In genomic region chr18:48878471-48878870, GRCh38 we compare ENCODE assay signal across 19 cellular contexts.
DNase-seq lines count a peak whose midpoint lies in the region; TF ChIP-seq lines count a peak whose summit lies in the region.
"Had no signal": no experiment of that assay in that cellular context is flagged by ENCODE, and none has a peak within 500 bp of the region (broad histone marks: within the 10 kb centered on the region; RNA-seq: fewer than 3 reads in every experiment).

No MANE protein-coding gene starts in this region.

- no peak for TF ChIP-seq CTCF in right atrium auricular region (IDR thresholded peaks at IDR 0.05)
- no peak for TF ChIP-seq CTCF in left ventricle myocardium inferior (IDR thresholded peaks at IDR 0.05; ENCODE audit: borderline replicate concordance)
- TF ChIP-seq CTCF in nephron (IDR thresholded peaks at IDR 0.05; ENCODE audit: unreplicated experiment in 3 of 3), result no peak
- no peak for TF ChIP-seq CTCF in prostate gland (IDR thresholded peaks at IDR 0.05)
- no peak for TF ChIP-seq CTCF in uterus (IDR thresholded peaks at IDR 0.05)

- H3K4me3 ChIP-seq in right atrium auricular region (no peak overlapping the region), left ventricle myocardium inferior (no peak overlapping the region), prostate gland (no peak overlapping the region), uterus (no peak overlapping the region)
- H3K4me3 ChIP-seq: esophagus muscularis mucosa, ovary, SJCRH30 had no signal

- H3K36me3 ChIP-seq in right atrium auricular region (no peaks in the 10 kb centered on the region), left ventricle myocardium inferior (no peaks in the 10 kb centered on the region), prostate gland (no peaks in the 10 kb centered on the region), uterus (no peaks in the 10 kb centered on the region)
- H3K36me3 ChIP-seq: esophagus muscularis mucosa, ovary, SJCRH30 had no signal

- H3K27me3 Mint-ChIP-seq in nephron (ENCODE audit: low read depth), result peaks cover 8% of the 10 kb centered on the region

- TF ChIP-seq POLR2A in prostate gland (IDR thresholded peaks at IDR 0.05) (no peak), uterus (IDR thresholded peaks at IDR 0.05) (no peak)

- H3K4me1 Mint-ChIP-seq in nephron, result peaks cover 43% of the 10 kb centered on the region

- intact Hi-C loops in cardiac septum (cut with DNase I), result no loop called here
- intact Hi-C loops in left ventricle myocardium inferior (cut with micrococcal nuclease), result no loop called here
- intact Hi-C loops in prostate gland (cut with DNase I), result no loop called here
- intact Hi-C loops in uterus (cut with DNase I; ENCODE audit: low total_unique reads), result no loop called here

- H3K27ac ChIP-seq in right atrium auricular region, result no peak overlapping the region
- peak overlapping the region; percentile 27 for H3K27ac ChIP-seq in left ventricle myocardium inferior (replicated peaks)
- H3K27ac ChIP-seq in prostate gland, result no peak overlapping the region
- no peak overlapping the region for H3K27ac ChIP-seq in uterus
- H3K27ac ChIP-seq: esophagus muscularis mucosa, ovary, SJCRH30 had no signal

- H3K4me1 ChIP-seq in right atrium auricular region (peaks cover 0 to 20% of the 10 kb centered on the region in 2 donors), left ventricle myocardium inferior (peaks cover 5% of the 10 kb centered on the region), prostate gland (replicated peaks) (no peaks in the 10 kb centered on the region), uterus (no peaks in the 10 kb centered on the region)

- H3K9me3 ChIP-seq in right atrium auricular region, result no peaks in the 10 kb centered on the region
- H3K9me3 ChIP-seq in left ventricle myocardium inferior (replicated peaks), result no peaks in the 10 kb centered on the region
- H3K9me3 ChIP-seq in prostate gland, result no peaks in the 10 kb centered on the region
- no peaks in the 10 kb centered on the region for H3K9me3 ChIP-seq in uterus
- H3K9me3 ChIP-seq: esophagus muscularis mucosa, ovary, SJCRH30 had no signal

- no peak overlapping the region for H3K4me3 Mint-ChIP-seq in nephron

- no peaks in the 10 kb centered on the region for H3K27me3 ChIP-seq in right atrium auricular region
- H3K27me3 ChIP-seq in left ventricle myocardium inferior (ENCODE audit: low read depth), result no peaks in the 10 kb centered on the region
- H3K27me3 ChIP-seq in prostate gland (replicated peaks; ENCODE audit: insufficient read depth), result no peaks in the 10 kb centered on the region
- no peaks in the 10 kb centered on the region for H3K27me3 ChIP-seq in uterus
- H3K27me3 ChIP-seq: esophagus muscularis mucosa, ovary, SJCRH30 had no signal

- peak; percentile 73 for DNase-seq in cardiac septum (ENCODE audit: low spot score)
- DNase-seq in right atrium auricular region (ENCODE audit: low spot score), result no peak
- DNase-seq in left ventricle myocardium inferior, result no peak
- no peak for DNase-seq in prostate gland (ENCODE audit: low spot score)
- DNase-seq in uterus, result no peak
- no peak for DNase-seq in NCI-H1092 (lab: John Stamatoyannopoulos, UW)
- DNase-seq in NCI-H1694 treated with DMSO at 0.1 percent for 48 hours (lab: John Stamatoyannopoulos, UW), result no peak
- DNase-seq: ACHN, amniotic stem cell, hippocampal formation, KBM-7, NCI-H1417, NCI-H226, SJCRH30, substantia nigra, T1000 had no signal

- H3K9me3 Mint-ChIP-seq in nephron, result no peaks in the 10 kb centered on the region

- peak overlapping the region; percentile 46 to 78 (median 66) for H3K27ac Mint-ChIP-seq in nephron

- peaks cover 11% of the 10 kb centered on the region for H3K36me3 Mint-ChIP-seq in nephron (ENCODE audit: low read depth)

- WGBS in prostate gland, result 65% methylated on average over 12 of the region's 12 CpGs
